In genomic region chr10:68901106-68901927, GRCh38 we compare ENCODE assay signal across 8 cellular contexts. TPM values are rescaled to one million over a fixed set of nuclear protein-coding genes. Genes with fewer than 3 reads are reported as not detected.
DNase-seq lines count a peak whose midpoint lies in the region; ATAC-seq and TF ChIP-seq lines count a peak whose summit lies in the region.

DDX50 (plus strand) TSS chr10:68901315; CDS start chr10:68901385, 70 bp downstream.

- no peaks in the 10 kb centered on the region for H3K9me3 Mint-ChIP-seq in natural killer cell treated with Interleukin-12 subunit alpha and Interleukin-12 subunit beta and Interleukin-15 and Interleukin-18, amount 100 ng/mL, for 72 hours
- no peaks in the 10 kb centered on the region for H3K9me3 Mint-ChIP-seq in stimulated activated naive CD8-positive, alpha-beta T cell treated with anti-CD3 and anti-CD28 coated beads, Interleukin-15, Interleukin-2, amounts not matched to agents 100 ng/mL and 50 ng/mL, for 24 hours

- H3K27ac Mint-ChIP-seq in natural killer cell treated with Interleukin-12 subunit alpha and Interleukin-12 subunit beta and Interleukin-15 and Interleukin-18, amount 100 ng/mL, for 72 hours: peak within 1 kb of the TSS; percentile 98 to 100
- peak within 1 kb of the TSS; percentile 99 for H3K27ac Mint-ChIP-seq in stimulated activated naive CD8-positive, alpha-beta T cell treated with anti-CD3 and anti-CD28 coated beads, Interleukin-15, Interleukin-2, amounts not matched to agents 100 ng/mL and 50 ng/mL, for 24 hours

- peaks cover under 1% of the 10 kb centered on the region; the same call in 1 of the 2 replicates for H3K36me3 ChIP-seq in H7 (replicated peaks; ENCODE audit: control insufficient read depth, insufficient read depth, low read length)

- H3K4me3 ChIP-seq in H7 (ENCODE audit: insufficient read depth, low read depth, low read length): peak within 1 kb of the TSS; percentile 69
- H3K4me3 ChIP-seq in fibroblast of pulmonary artery (replicated peaks; ENCODE audit: low read depth, low read length): peak within 1 kb of the TSS; percentile 69

- H3K27me3 ChIP-seq in H7 (ENCODE audit: control insufficient read depth, insufficient read depth, low read length): no peaks in the 10 kb centered on the region

- DNase-seq in ELR (ENCODE audit: low read depth) (peak; percentile 100), H7 (peak; percentile 94), M059J (ENCODE audit: low read depth) (peak; percentile 99), SHP77 (lab: John Stamatoyannopoulos, UW) (peak; percentile 91 to 94), fibroblast of pulmonary artery (ENCODE audit: low read depth) (peak; percentile 99)
- DNase-seq in activated effector memory CD4-positive, alpha-beta T cell treated with Interleukin-2 at 50 U/mL for 16 hours: peak; percentile 91
- DNase-seq in natural killer cell treated with Interleukin-12 subunit alpha and Interleukin-12 subunit beta and Interleukin-15 and Interleukin-18, amount 100 ng/mL, for 72 hours (ENCODE audit: low spot score): peak; percentile 98

- TF ChIP-seq CTCF in fibroblast of pulmonary artery (IDR thresholded peaks at IDR 0.05; ENCODE audit: low read length, missing control alignments): no peak

- peaks cover 18% of the 10 kb centered on the region for H3K36me3 Mint-ChIP-seq in natural killer cell treated with Interleukin-12 subunit alpha and Interleukin-12 subunit beta and Interleukin-15 and Interleukin-18, amount 100 ng/mL, for 72 hours
- H3K36me3 Mint-ChIP-seq in stimulated activated naive CD8-positive, alpha-beta T cell treated with anti-CD3 and anti-CD28 coated beads, Interleukin-15, Interleukin-2, amounts not matched to agents 100 ng/mL and 50 ng/mL, for 24 hours (ENCODE audit: low read depth): peaks cover 29% of the 10 kb centered on the region

- H3K27me3 Mint-ChIP-seq in natural killer cell treated with Interleukin-12 subunit alpha and Interleukin-12 subunit beta and Interleukin-15 and Interleukin-18, amount 100 ng/mL, for 72 hours: peaks cover 0 to 2% of the 10 kb centered on the region in 2 donors
- no peaks in the 10 kb centered on the region for H3K27me3 Mint-ChIP-seq in stimulated activated naive CD8-positive, alpha-beta T cell treated with anti-CD3 and anti-CD28 coated beads, Interleukin-15, Interleukin-2, amounts not matched to agents 100 ng/mL and 50 ng/mL, for 24 hours

- peaks cover 32 to 45% of the 10 kb centered on the region in 2 donors for H3K4me1 Mint-ChIP-seq in natural killer cell treated with Interleukin-12 subunit alpha and Interleukin-12 subunit beta and Interleukin-15 and Interleukin-18, amount 100 ng/mL, for 72 hours (ENCODE audit: low read depth in 2 of 2)
- H3K4me1 Mint-ChIP-seq in stimulated activated naive CD8-positive, alpha-beta T cell treated with anti-CD3 and anti-CD28 coated beads, Interleukin-15, Interleukin-2, amounts not matched to agents 100 ng/mL and 50 ng/mL, for 24 hours (ENCODE audit: low read depth): peaks cover 49% of the 10 kb centered on the region

- peak; percentile 97 to 98 for ATAC-seq in natural killer cell treated with Interleukin-12 subunit alpha and Interleukin-12 subunit beta and Interleukin-15 and Interleukin-18, amount 100 ng/mL, for 72 hours

- peak within 1 kb of the TSS; percentile 99 for H3K4me3 Mint-ChIP-seq in natural killer cell treated with Interleukin-12 subunit alpha and Interleukin-12 subunit beta and Interleukin-15 and Interleukin-18, amount 100 ng/mL, for 72 hours
- peak within 1 kb of the TSS; percentile 98 for H3K4me3 Mint-ChIP-seq in stimulated activated naive CD8-positive, alpha-beta T cell treated with anti-CD3 and anti-CD28 coated beads, Interleukin-15, Interleukin-2, amounts not matched to agents 100 ng/mL and 50 ng/mL, for 24 hours

RNA-seq across cellular contexts. Expression of gene DDX50, which starts in this region (rescaled TPM):
- 50.8 and 68.7 TPM in 2 replicates for total RNA-seq in H7 (2014; rRNA removed; shearing (Covaris generic))
- total RNA-seq in M059J (2014; rRNA removed; shearing (Covaris generic)): 40.6 and 51.1 TPM in 2 replicates
- total RNA-seq in natural killer cell treated with Interleukin-12 subunit alpha and Interleukin-12 subunit beta and Interleukin-15 and Interleukin-18, amount 100 ng/mL, for 72 hours: 10 to 100 TPM; 39.6 to 47.6 TPM

Comparison
In these comparisons a context has a peak if more than half of its experiments do, and no peak if none do; other contexts are left out.
1. Peak in every context shown above with its lines: DNase-seq, ATAC-seq and H3K4me3 ChIP-seq.